8 cellular contexts compared by ENCODE assay signal in the genomic region with DNA sequence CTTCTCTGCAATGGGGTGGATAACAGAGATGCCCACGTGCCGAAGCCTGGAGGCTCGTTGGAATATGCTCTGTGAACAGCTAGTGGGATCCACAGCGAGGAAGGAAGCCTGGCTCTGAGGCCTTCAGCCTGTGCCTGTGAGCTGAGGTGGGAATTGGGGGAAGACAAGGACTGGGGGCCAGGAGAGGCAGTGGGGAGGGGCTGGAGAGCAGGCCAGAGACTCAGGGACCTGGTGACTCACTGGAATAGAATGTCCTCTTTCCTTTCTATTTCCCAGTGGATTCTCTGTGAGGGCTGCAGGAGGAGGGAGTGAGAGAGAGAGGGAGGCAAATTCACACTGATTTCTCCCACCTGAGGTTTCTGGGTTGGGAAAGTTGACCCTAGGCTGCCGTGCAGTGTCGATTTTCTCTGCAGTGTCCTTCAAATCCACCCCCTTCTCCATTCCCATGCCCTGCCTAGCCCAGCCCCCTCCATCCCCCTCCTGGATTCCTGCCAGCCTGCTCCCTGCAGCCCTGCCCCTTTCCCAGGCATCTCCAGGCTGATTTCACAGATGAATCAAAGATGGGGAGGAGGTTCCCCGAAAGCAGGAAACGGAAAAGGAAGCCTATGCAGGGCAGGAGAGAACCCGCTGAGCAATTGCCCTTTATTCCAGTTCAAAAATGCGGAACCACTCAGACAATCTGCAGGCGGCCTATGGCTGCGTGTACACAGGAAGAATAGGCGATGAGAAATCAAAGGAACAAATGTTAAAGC. TPM values are rescaled to one million over a fixed set of nuclear protein-coding genes. Genes with fewer than 3 reads are reported as not detected.
DNase-seq lines count a peak whose midpoint lies in the region; ATAC-seq and TF ChIP-seq lines count a peak whose summit lies in the region.

No MANE protein-coding gene starts in this region.

- no peak overlapping the region for H3K4me3 Mint-ChIP-seq in natural killer cell

- no peak for ATAC-seq in natural killer cell
- ATAC-seq in GM19463 (IDR thresholded peaks at IDR 0.05; ENCODE audit: unreplicated experiment): no peak

- TF ChIP-seq CTCF in VCaP (conservative IDR thresholded peaks at IDR 0.05) (no peak), parathyroid adenoma (IDR thresholded peaks at IDR 0.05) (no peak), natural killer cell (IDR thresholded peaks at IDR 0.05) (no peak)

- no peaks in the 10 kb centered on the region for H3K9me3 ChIP-seq in parathyroid adenoma (ENCODE audit: control insufficient read depth, low read length)

- H3K79me2 ChIP-seq in parathyroid adenoma: no peaks in the 10 kb centered on the region

- no peak overlapping the region for H3K4me3 ChIP-seq in parathyroid adenoma (ENCODE audit: low read depth, low read length)

- H3K9me3 Mint-ChIP-seq in natural killer cell: no peaks in the 10 kb centered on the region

- H2AFZ ChIP-seq in parathyroid adenoma: no peak overlapping the region

- peaks cover 0 to 12% of the 10 kb centered on the region in 2 donors for H3K4me1 Mint-ChIP-seq in natural killer cell

- H3K27me3 ChIP-seq in parathyroid adenoma (ENCODE audit: control insufficient read depth, insufficient read depth, low read length): no peaks in the 10 kb centered on the region

- no peak overlapping the region for H3K27ac Mint-ChIP-seq in natural killer cell

- DNase-seq in CMK (ENCODE audit: low read depth): peak; percentile 21
- peak; percentile 85 for DNase-seq in KBM-7
- peak; percentile 92 for DNase-seq in glomerular visceral epithelial cell (ENCODE audit: extremely low spot score)
- no peak for DNase-seq in GM19240 (ENCODE audit: insufficient read length, low spot score)
- no peak for DNase-seq in natural killer cell

- peaks cover 2 to 6% of the 10 kb centered on the region in 2 donors for H3K27me3 Mint-ChIP-seq in natural killer cell (ENCODE audit: low read depth in 2 of 2)

- H3K9ac ChIP-seq in parathyroid adenoma: no peak overlapping the region

- H3K36me3 Mint-ChIP-seq in natural killer cell: no peaks in the 10 kb centered on the region

- H3K27ac ChIP-seq in VCaP (peak overlapping the region; percentile 48; the same call in 1 of the 2 replicates), parathyroid adenoma (peak overlapping the region; percentile 76)

- H3K4me1 ChIP-seq in parathyroid adenoma: peaks cover 7% of the 10 kb centered on the region

- intact Hi-C loops in natural killer cell (cut with micrococcal nuclease): no loop called here

- no peak overlapping the region for H3K4me2 ChIP-seq in parathyroid adenoma (ENCODE audit: low read length)

- H3K36me3 ChIP-seq in parathyroid adenoma (ENCODE audit: control insufficient read depth, insufficient read depth, low read length): no peaks in the 10 kb centered on the region

- in situ Hi-C loops in KBM-7 (cut with MboI; ENCODE audit: low pct_unique_long_range_greater_than_20kb, low sequenced_read_pairs): no loop called here

RNA-seq across cellular contexts. Expression of gene SPAAR, which starts 1.4 kb away (rescaled TPM):
- not detected for total RNA-seq in natural killer cell

RNA-seq across cellular contexts. Expression of gene HRCT1, which starts 1.9 kb away (rescaled TPM):
- total RNA-seq in natural killer cell: not detected

RNA-seq across cellular contexts. Expression of gene OR13J1, which starts 37.7 kb away (rescaled TPM):
- total RNA-seq in natural killer cell: not detected

RNA-seq across cellular contexts. Expression of gene OR2S2, which starts 50.0 kb away (rescaled TPM):
- not detected for total RNA-seq in natural killer cell

Comparison
In these comparisons a context has a peak if more than half of its experiments do, and no peak if none do; other contexts are left out.
1. DNase-seq: peak in CMK (single experiment), KBM-7 (single experiment) and glomerular visceral epithelial cell (single experiment); none in GM19240 (single experiment) and natural killer cell (single experiment).